ENCODE assay signal across 20 cellular contexts in genomic region chr20:48493966-48494365, GRCh38.
"Had no signal": no experiment of that assay in that cellular context is flagged by ENCODE, and none has a peak within 500 bp of the region (broad histone marks: within the 10 kb centered on the region; RNA-seq: fewer than 3 reads in every experiment).

No MANE protein-coding gene starts in this region.

- H3K36me3 ChIP-seq: esophagus muscularis mucosa, esophagus squamous epithelium, gastrocnemius medialis, gastroesophageal sphincter, heart left ventricle, heart right ventricle had no signal

- H3K4me1 ChIP-seq: esophagus muscularis mucosa, foreskin keratinocyte, gastrocnemius medialis, gastroesophageal sphincter, heart left ventricle, heart right ventricle had no signal

- H3K27me3 ChIP-seq: esophagus muscularis mucosa had no signal

- DNase-seq: cortex of kidney; dermis blood vessel endothelial cell; dorsolateral prefrontal cortex; effector CD4-positive, alpha-beta T cell; effector CD8-positive, alpha-beta T cell; effector memory CD4-positive, alpha-beta T cell; effector memory CD8-positive, alpha-beta T cell; erythroblast; esophagus squamous epithelium; foreskin fibroblast; foreskin keratinocyte; foreskin melanocyte; gastrocnemius medialis; glutamatergic neuron; head of caudate nucleus; heart left ventricle; heart right ventricle had no signal

- H3K4me3 ChIP-seq: dorsolateral prefrontal cortex, esophagus muscularis mucosa, esophagus squamous epithelium, gastrocnemius medialis, gastroesophageal sphincter, heart left ventricle, heart right ventricle had no signal

- H3K9me3 ChIP-seq: esophagus muscularis mucosa, esophagus squamous epithelium, gastrocnemius medialis, gastroesophageal sphincter, heart left ventricle, heart right ventricle had no signal

- H3K27ac ChIP-seq: dorsolateral prefrontal cortex, epithelial cell of prostate, esophagus muscularis mucosa, esophagus squamous epithelium, foreskin keratinocyte, gastrocnemius medialis, gastroesophageal sphincter, heart left ventricle, heart right ventricle had no signal
